Comparison of ENCODE assay signal across 16 cellular contexts in the genomic region with DNA sequence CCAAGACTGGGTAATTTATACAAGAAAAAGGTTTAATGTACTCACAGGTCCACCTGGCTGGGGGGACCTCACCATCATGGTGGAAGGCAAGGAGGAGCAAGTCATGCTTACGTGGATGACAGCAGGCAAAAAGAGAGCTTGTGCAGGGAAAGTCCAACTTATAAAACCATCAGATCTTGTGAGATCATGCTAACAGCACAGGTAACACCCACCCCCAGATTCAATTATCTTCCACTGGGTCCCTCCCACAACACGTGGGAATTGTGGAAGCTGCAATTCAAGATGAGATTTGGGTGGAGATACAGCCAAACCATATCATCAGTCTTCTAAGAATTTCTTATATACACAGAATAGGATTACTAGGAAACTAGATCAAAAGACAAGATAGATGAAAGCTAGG.
"Had no signal": no experiment of that assay in that cellular context is flagged by ENCODE, and none has a peak within 500 bp of the region (broad histone marks: within the 10 kb centered on the region; RNA-seq: fewer than 3 reads in every experiment).

No MANE protein-coding gene starts in this region.

- DNase-seq: islet precursor cell; left ventricle myocardium inferior; ovary; posterior cingulate gyrus; retina; right cardiac atrium; stimulated activated CD4-positive, alpha-beta T cell treated with anti-CD3 and anti-CD28 coated beads, Interleukin-12 subunit alpha, Interleukin-12 subunit beta, amount 100 ng/mL, for 4 hours; stimulated activated CD4-positive, alpha-beta T cell treated with anti-CD3 and anti-CD28 coated beads, Interleukin-15, amount 100 ng/mL, for 24 hours; stimulated activated CD4-positive, alpha-beta T cell treated with anti-CD3 and anti-CD28 coated beads, Interleukin-2, amount 100 ng/mL, for 24 hours; stimulated activated CD4-positive, alpha-beta T cell treated with anti-CD3 and anti-CD28 coated beads, Interleukin-4, amount 100 ng/mL, for 1 hour; stimulated activated naive B cell treated with anti-CD40 and anti-IgM and Interleukin-4, amounts not matched to agents 10 μg/mL and 1 μg/mL and 100 μg/mL, for 72 hours; tibial artery; trophoblast cell; upper lobe of right lung had no signal

- ATAC-seq: natural killer cell treated with Interleukin-12 subunit alpha and Interleukin-12 subunit beta and Interleukin-15 and Interleukin-18, amount 100 ng/mL, for 72 hours; right cardiac atrium; sciatic nerve; stimulated activated naive B cell treated with anti-CD40 and anti-IgM and Interleukin-4, amounts not matched to agents 10 μg/mL and 1 μg/mL and 100 μg/mL, for 72 hours; upper lobe of right lung had no signal
